8 cellular contexts compared by ENCODE assay signal in genomic region chr3:128617557-128618397, GRCh38. TPM values are rescaled to one million over a fixed set of nuclear protein-coding genes. Genes with fewer than 3 reads are reported as not detected.
DNase-seq lines count a peak whose midpoint lies in the region; ATAC-seq and TF ChIP-seq lines count a peak whose summit lies in the region.

No MANE protein-coding gene starts in this region.

- peak overlapping the region; percentile 83 for H3K4me2 ChIP-seq in fibroblast of lung (ENCODE audit: extremely low read depth, insufficient read depth, low read length)

- CTCF ChIA-PET in naive thymus-derived CD4-positive, alpha-beta T cell (lab: Charles Lee) = interaction anchor here (0.6 to 1.8 kb wide), 17 partner anchors 8 to 699 kb away, joined by 3 to 7 read pairs (median 4); partner anchors contain the start of gene RPN1

- H3K4me1 Mint-ChIP-seq in naive thymus-derived CD4-positive, alpha-beta T cell = peaks cover 10 to 36% (median 33%) of the 10 kb centered on the region in 7 donors
- H3K4me1 Mint-ChIP-seq in stimulated activated naive B cell treated with anti-CD40 and anti-IgM and Interleukin-4, amounts not matched to agents 10 μg/mL and 1 μg/mL and 100 μg/mL, for 72 hours = peaks cover 34 to 37% of the 10 kb centered on the region in 2 donors

- intact Hi-C loops in naive thymus-derived CD4-positive, alpha-beta T cell (cut with micrococcal nuclease) = loop anchor here (1.0 to 5.0 kb wide), 21 partner anchors 33 to 1495 kb away; partner anchors contain the start of genes ACAD9 (in 2 of the 2), COPG1 (in 2 of the 2), RAB7A (in 2 of the 2) and RPN1 (in 2 of the 2)

- in situ Hi-C loops in KBM-7 (cut with MboI; ENCODE audit: low pct_unique_long_range_greater_than_20kb, low sequenced_read_pairs) = no loop called here

- H3K79me2 ChIP-seq in fibroblast of lung (ENCODE audit: control insufficient read depth, insufficient read depth, low read length) = peaks cover 16% of the 10 kb centered on the region

- H3K36me3 Mint-ChIP-seq in naive thymus-derived CD4-positive, alpha-beta T cell = peaks cover 4 to 30% (median 10%) of the 10 kb centered on the region in 5 donors
- H3K36me3 Mint-ChIP-seq in stimulated activated naive B cell treated with anti-CD40 and anti-IgM and Interleukin-4, amounts not matched to agents 10 μg/mL and 1 μg/mL and 100 μg/mL, for 72 hours = peaks cover 41 to 48% of the 10 kb centered on the region in 2 donors

- H3K4me3 ChIP-seq in fibroblast of lung (replicated peaks in 1 of 4; ENCODE audit: control extremely low read depth in 1 of 4, insufficient read depth in 1 of 4, low read depth in 3 of 4, low read length in 4 of 4) = peak overlapping the region; percentile 67 to 91 (median 82)
- H3K4me3 ChIP-seq in naive thymus-derived CD4-positive, alpha-beta T cell (ENCODE audit: low read length) = peak overlapping the region; percentile 99

- POLR2A ChIA-PET in naive thymus-derived CD4-positive, alpha-beta T cell (lab: Charles Lee) = interaction anchor here (0.6 to 3.3 kb wide), 16 partner anchors 9 to 1027 kb away, joined by 3 to 24 read pairs (median 4); partner anchors contain the start of genes ACAD9, RPN1 and TPRA1

- H3K27ac Mint-ChIP-seq in naive thymus-derived CD4-positive, alpha-beta T cell = peak overlapping the region; percentile 92 to 98 (median 97)
- H3K27ac Mint-ChIP-seq in stimulated activated naive B cell treated with anti-CD40 and anti-IgM and Interleukin-4, amounts not matched to agents 10 μg/mL and 1 μg/mL and 100 μg/mL, for 72 hours = peak overlapping the region; percentile 92

- peak overlapping the region; percentile 70 for H3K9ac ChIP-seq in fibroblast of lung (ENCODE audit: insufficient read depth, low read length)

- DNase-seq in DMS153 treated with DMSO at 0.1 percent for 48 hours (lab: John Stamatoyannopoulos, UW; ENCODE audit: unreplicated experiment) (peak; percentile 96), KBM-7 (peak; percentile 98), activated T-helper 1 cell treated with Interleukin-2 at 50 U/mL for 16 hours (ENCODE audit: low read depth) (peak; percentile 94), fibroblast of lung (ENCODE audit: low read depth in 2 of 2) (peak; percentile 88 to 96)
- peak; percentile 94 to 100 (median 99) for DNase-seq in naive thymus-derived CD4-positive, alpha-beta T cell
- DNase-seq in stimulated activated naive B cell treated with anti-CD40 and anti-IgM and Interleukin-4, amounts not matched to agents 10 μg/mL and 1 μg/mL and 100 μg/mL, for 72 hours = peak; percentile 98

- H3K4me1 ChIP-seq in fibroblast of lung (ENCODE audit: control insufficient read depth, extremely low read depth, insufficient read depth, low read length) = peaks cover 17% of the 10 kb centered on the region
- peaks cover 16 to 19% of the 10 kb centered on the region in 2 donors for H3K4me1 ChIP-seq in naive thymus-derived CD4-positive, alpha-beta T cell (ENCODE audit: control insufficient read depth in 2 of 2, insufficient read depth in 2 of 2, low read length in 2 of 2)

- H3K4me3 Mint-ChIP-seq in naive thymus-derived CD4-positive, alpha-beta T cell = peak overlapping the region; percentile 94 to 99 (median 97)
- H3K4me3 Mint-ChIP-seq in stimulated activated naive B cell treated with anti-CD40 and anti-IgM and Interleukin-4, amounts not matched to agents 10 μg/mL and 1 μg/mL and 100 μg/mL, for 72 hours = peak overlapping the region; percentile 89 to 93

- no peaks in the 10 kb centered on the region for H3K27me3 Mint-ChIP-seq in naive thymus-derived CD4-positive, alpha-beta T cell
- H3K27me3 Mint-ChIP-seq in stimulated activated naive B cell treated with anti-CD40 and anti-IgM and Interleukin-4, amounts not matched to agents 10 μg/mL and 1 μg/mL and 100 μg/mL, for 72 hours = no peaks in the 10 kb centered on the region

- TF ChIP-seq CTCF in fibroblast of lung (conservative IDR thresholded peaks at IDR 0.05 in 1 of 2, IDR thresholded peaks at IDR 0.05 in 1 of 2; ENCODE audit: low read depth in 1 of 2, low read length in 2 of 2) = peak; percentile 58 to 63

- peaks cover 23% of the 10 kb centered on the region for H3K36me3 ChIP-seq in fibroblast of lung (ENCODE audit: control insufficient read depth, insufficient read depth, low read length)
- peaks cover 8 to 35% (median 15%) of the 10 kb centered on the region in 3 experiments for H3K36me3 ChIP-seq in naive thymus-derived CD4-positive, alpha-beta T cell (ENCODE audit: control insufficient read depth in 2 of 3, insufficient read depth in 3 of 3, low read length in 3 of 3)

- no peaks in the 10 kb centered on the region for H4K20me1 ChIP-seq in fibroblast of lung (ENCODE audit: control insufficient read depth, extremely low read depth, insufficient read depth, low read length)

- H3K27ac ChIP-seq in fibroblast of lung (ENCODE audit: insufficient read depth, low read length) = peak overlapping the region; percentile 69
- H3K27ac ChIP-seq in naive thymus-derived CD4-positive, alpha-beta T cell (ENCODE audit: low read depth, low read length) = peak overlapping the region; percentile 88

- H3K9me3 Mint-ChIP-seq in naive thymus-derived CD4-positive, alpha-beta T cell = peaks cover 0 to 4% (median 0%) of the 10 kb centered on the region in 11 donors
- H3K9me3 Mint-ChIP-seq in stimulated activated naive B cell treated with anti-CD40 and anti-IgM and Interleukin-4, amounts not matched to agents 10 μg/mL and 1 μg/mL and 100 μg/mL, for 72 hours = no peaks in the 10 kb centered on the region

- H2AFZ ChIP-seq in fibroblast of lung (ENCODE audit: low read length) = no peak overlapping the region

- ATAC-seq in GM21619 (IDR thresholded peaks at IDR 0.05; ENCODE audit: unreplicated experiment) = peak; percentile 83
- peak; percentile 96 for ATAC-seq in naive thymus-derived CD4-positive, alpha-beta T cell
- peak; percentile 93 to 95 for ATAC-seq in stimulated activated naive B cell treated with anti-CD40 and anti-IgM and Interleukin-4, amounts not matched to agents 10 μg/mL and 1 μg/mL and 100 μg/mL, for 72 hours (replicated peaks)

- H3K27me3 ChIP-seq in fibroblast of lung (ENCODE audit: control insufficient read depth, insufficient read depth, low read length) = no peaks in the 10 kb centered on the region
- no peaks in the 10 kb centered on the region for H3K27me3 ChIP-seq in naive thymus-derived CD4-positive, alpha-beta T cell (ENCODE audit: control insufficient read depth in 2 of 2, insufficient read depth in 2 of 2, low read length in 2 of 2)

- H3K9me3 ChIP-seq in fibroblast of lung (ENCODE audit: control insufficient read depth, insufficient read depth, low read depth, low read length) = no peaks in the 10 kb centered on the region
- no peaks in the 10 kb centered on the region for H3K9me3 ChIP-seq in naive thymus-derived CD4-positive, alpha-beta T cell (ENCODE audit: control insufficient read depth in 2 of 3, low read length in 3 of 3)

TF ChIP-seq in PFSK-1, 5 proteins besides CTCF, POLR2A, EP300 and RAD21:
- TF ChIP-seq POLR2AphosphoS5 (IDR thresholded peaks at IDR 0.05; ENCODE audit: low read depth, low read length) = peak; percentile 58
- no peak for TF ChIP-seq FOXP2 (optimal IDR thresholded peaks at IDR 0.05; ENCODE audit: borderline replicate concordance, extremely low read depth, extremely low read length, insufficient read depth)
- no peak for TF ChIP-seq REST (IDR thresholded peaks at IDR 0.05; ENCODE audit: insufficient read depth in 1 of 2, low read depth in 2 of 2, low read length in 2 of 2)
- no peak for TF ChIP-seq SIN3A (IDR thresholded peaks at IDR 0.05; ENCODE audit: borderline replicate concordance, insufficient read depth, low read length)
- TF ChIP-seq TAF1 (IDR thresholded peaks at IDR 0.05; ENCODE audit: borderline replicate concordance, insufficient read depth, low read length) = no peak
TF ChIP-seq in PFSK-1: peak in this region for 1.

RNA-seq across cellular contexts. Expression of gene RPN1, which starts 32.8 kb away (rescaled TPM):
- polyA plus RNA-seq in PFSK-1 (2012; ENCODE audit: insufficient read length, low read depth) = 127 TPM
- 303 and 417 TPM in 2 replicates for total RNA-seq in fibroblast of lung
- polyA plus RNA-seq in fibroblast of lung = 342 and 359 TPM in 2 replicates
- polyA plus RNA-seq in fibroblast of lung (2012) = 216 and 221 TPM in 2 replicates
- 389 and 436 TPM in 2 replicates for polyA minus RNA-seq in fibroblast of lung (ENCODE audit: low replicate concordance)
- total RNA-seq in naive thymus-derived CD4-positive, alpha-beta T cell = 100 to 1,000 TPM in 2 of 5 experiments, 10 to 100 TPM in 3; 76.7 to 203 (median 88.5) TPM
- polyA plus RNA-seq in naive thymus-derived CD4-positive, alpha-beta T cell = 100 to 1,000 TPM; 180 to 190 TPM

Comparison
In these comparisons a context has a peak if more than half of its experiments do, and no peak if none do; other contexts are left out.
1. Peak in every context shown above with its lines: DNase-seq, ATAC-seq, H3K4me3 ChIP-seq and H3K27ac ChIP-seq.